ENCODE assay signal across 27 cellular contexts in the genomic region with DNA sequence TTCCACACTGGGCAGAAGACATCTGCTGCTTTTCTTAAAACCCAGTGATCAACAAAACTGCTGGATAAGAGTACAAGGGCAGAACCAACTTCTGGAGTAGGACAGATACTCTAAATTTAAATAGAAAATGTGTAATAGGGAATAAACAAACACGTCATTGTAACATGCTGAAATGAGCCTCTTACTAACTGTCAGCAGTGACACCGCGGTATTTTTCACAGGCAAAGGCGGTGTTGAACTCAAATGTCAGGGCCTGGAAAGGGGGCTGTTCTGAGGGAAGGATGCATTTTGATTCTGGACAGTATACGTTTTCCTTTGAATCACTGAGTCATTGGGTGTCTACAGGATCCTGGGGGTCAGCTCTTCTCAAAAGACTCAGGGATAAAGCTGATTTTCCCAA.
"Had no signal": no experiment of that assay in that cellular context is flagged by ENCODE, and none has a peak within 500 bp of the region (broad histone marks: within the 10 kb centered on the region; RNA-seq: fewer than 3 reads in every experiment).

No MANE protein-coding gene starts in this region.

- H3K9me3 Mint-ChIP-seq: activated T-helper 2 cell treated with anti-CD3 and anti-CD28 coated beads, Interferon-gamma antibody, Interleukin-2, Interleukin-4, amounts not matched to agents 10 μg/mL and 5 μg/mL and 100 μg/mL, durations not matched to agents 14 hours and 24 hours and 36 hours; dendritic cell treated with granulocyte-macrophage colony-stimulating factor and Interleukin-4, amounts not matched to agents 40 ng/mL and 50 ng/mL, for 4 days; natural killer cell; stimulated activated naive B cell treated with anti-CD40 and anti-IgM and Interleukin-4, amounts not matched to agents 10 μg/mL and 1 μg/mL and 100 μg/mL, for 72 hours; type B pancreatic cell had no signal

- H3K4me1 Mint-ChIP-seq: stimulated activated naive B cell treated with anti-CD40 and anti-IgM and Interleukin-4, amounts not matched to agents 10 μg/mL and 1 μg/mL and 100 μg/mL, for 72 hours had no signal

- H3K27me3 Mint-ChIP-seq: dendritic cell treated with granulocyte-macrophage colony-stimulating factor and Interleukin-4, amounts not matched to agents 40 ng/mL and 50 ng/mL, for 4 days; stimulated activated naive B cell treated with anti-CD40 and anti-IgM and Interleukin-4, amounts not matched to agents 10 μg/mL and 1 μg/mL and 100 μg/mL, for 72 hours; type B pancreatic cell had no signal

- H3K4me3 ChIP-seq: left ventricle myocardium inferior, prostate gland, right atrium auricular region, skin epidermis, thoracic aorta, vagina had no signal

- H3K27me3 ChIP-seq: brain microvascular endothelial cell, foreskin keratinocyte, right atrium auricular region, vagina had no signal

- DNase-seq: activated CD4-positive, alpha-beta T cell treated with anti-CD3 and anti-CD28 coated beads, Interleukin-2, amount 50 U/mL, for 1 hour; activated CD4-positive, CD25-positive, alpha-beta regulatory T cell treated with anti-CD3 and anti-CD28 coated beads, Interleukin-2, amount 50 U/mL, for 72 hours; activated CD8-positive, alpha-beta T cell treated with anti-CD3 and anti-CD28 coated beads, Interleukin-2, amount 10 ng/mL, durations not matched to agents 7 days and 5 days; activated naive CD4-positive, alpha-beta T cell; activated T-cell treated with anti-CD3 and anti-CD28 coated beads, Interleukin-2, amount 50 U/mL, for 1 hour; aorta; brain microvascular endothelial cell; caudate nucleus; effector CD8-positive, alpha-beta T cell; foreskin keratinocyte; hippocampal formation; kidney glomerular epithelial cell; left ventricle myocardium inferior; mammary epithelial cell; midbrain; natural killer cell; stimulated activated CD4-positive, alpha-beta T cell treated with anti-CD3 and anti-CD28 coated beads, Interleukin-2, amount 100 ng/mL, for 24 hours; stimulated activated naive B cell treated with anti-CD40 and anti-IgM and Interleukin-4, amounts not matched to agents 10 μg/mL and 1 μg/mL and 100 μg/mL, for 72 hours had no signal

- H3K4me1 ChIP-seq: vagina had no signal

- H3K9me3 ChIP-seq: left ventricle myocardium inferior, prostate gland, right atrium auricular region, thoracic aorta, vagina had no signal

- H3K4me3 Mint-ChIP-seq: activated CD8-positive, alpha-beta T cell treated with anti-CD3 and anti-CD28 coated beads, Interleukin-2, amount 10 ng/mL, durations not matched to agents 7 days and 5 days; dendritic cell treated with granulocyte-macrophage colony-stimulating factor and Interleukin-4, amounts not matched to agents 40 ng/mL and 50 ng/mL, for 4 days; natural killer cell; stimulated activated naive B cell treated with anti-CD40 and anti-IgM and Interleukin-4, amounts not matched to agents 10 μg/mL and 1 μg/mL and 100 μg/mL, for 72 hours; type B pancreatic cell had no signal

- ATAC-seq: activated CD8-positive, alpha-beta T cell treated with anti-CD3 and anti-CD28 coated beads, Interleukin-2, amount 10 ng/mL, durations not matched to agents 7 days and 5 days; foreskin keratinocyte; natural killer cell; stimulated activated naive B cell treated with anti-CD40 and anti-IgM and Interleukin-4, amounts not matched to agents 10 μg/mL and 1 μg/mL and 100 μg/mL, for 72 hours had no signal

- H3K27ac Mint-ChIP-seq: activated CD8-positive, alpha-beta T cell treated with anti-CD3 and anti-CD28 coated beads, Interleukin-2, amount 10 ng/mL, durations not matched to agents 7 days and 5 days; activated T-helper 2 cell treated with anti-CD3 and anti-CD28 coated beads, Interferon-gamma antibody, Interleukin-2, Interleukin-4, amounts not matched to agents 10 μg/mL and 5 μg/mL and 100 μg/mL, durations not matched to agents 14 hours and 24 hours and 36 hours; dendritic cell treated with granulocyte-macrophage colony-stimulating factor and Interleukin-4, amounts not matched to agents 40 ng/mL and 50 ng/mL, for 4 days; natural killer cell; stimulated activated naive B cell treated with anti-CD40 and anti-IgM and Interleukin-4, amounts not matched to agents 10 μg/mL and 1 μg/mL and 100 μg/mL, for 72 hours; type B pancreatic cell had no signal

- H3K27ac ChIP-seq: brain microvascular endothelial cell, foreskin keratinocyte, prostate gland, skin epidermis, vagina, VCaP had no signal
